In genomic region chr1:115577513-115577912, GRCh38 we compare ENCODE assay signal across 8 cellular contexts.
"Had no signal": no experiment of that assay in that cellular context is flagged by ENCODE, and none has a peak within 500 bp of the region (broad histone marks: within the 10 kb centered on the region; RNA-seq: fewer than 3 reads in every experiment).

No MANE protein-coding gene starts in this region.

- DNase-seq: H9, HFFc6, IMR-90 had no signal

- H3K27ac Mint-ChIP-seq: GM23338, H9, HFFc6 had no signal

- H3K4me1 Mint-ChIP-seq: GM23338, H9 had no signal

- ATAC-seq: GM23338, HCT116 had no signal

- H3K4me3 Mint-ChIP-seq: GM23338, H9, HFFc6 had no signal

- FAIRE-seq: H1, H54, HTR-8/SVneo had no signal

- H3K4me3 ChIP-seq: GM23338 had no signal
